In genomic region chr9:137315581-137316011, GRCh38 we compare ENCODE assay signal across 12 cellular contexts. TPM values are rescaled to one million over a fixed set of nuclear protein-coding genes. Genes with fewer than 3 reads are reported as not detected.
A peak's percentile ranks its signal among the peaks of the same experiment; 100 is the strongest.
DNase-seq lines count a peak whose midpoint lies in the region; ATAC-seq and TF ChIP-seq lines count a peak whose summit lies in the region.
"Had no signal": no experiment of that assay in that cellular context is flagged by ENCODE, and none has a peak within 500 bp of the region (broad histone marks: within the 10 kb centered on the region; RNA-seq: fewer than 3 reads in every experiment).

No MANE protein-coding gene starts in this region.

- no peak overlapping the region for H3K18ac ChIP-seq in H9 (ENCODE audit: insufficient read length, low read depth, low read length)

- no peak overlapping the region for H3K23ac ChIP-seq in H9 (ENCODE audit: insufficient read length, low read depth, low read length)

- intact Hi-C loops in A673 (cut with micrococcal nuclease; ENCODE audit: unreplicated experiment), result no loop called here
- intact Hi-C loops in posterior vena cava (cut with DNase I), result no loop called here

- TF ChIP-seq CTCF in A673 (conservative IDR thresholded peaks at IDR 0.05; ENCODE audit: low read depth, low read length), result no peak
- no peak for TF ChIP-seq CTCF in H9 (conservative IDR thresholded peaks at IDR 0.05)

- CTCF ChIA-PET in A673 (lab: Charles Lee), result interaction anchor here (0.6 kb wide), 1 partner anchor 107 kb away, joined by 3 read pairs; the partner anchor contains the start of genes EXD3 and NOXA1

- no peak overlapping the region for H2BK15ac ChIP-seq in H9 (ENCODE audit: low read depth, low read length)

- peaks cover 3% of the 10 kb centered on the region; the same call in 1 of the 2 replicates for H3K27me3 Mint-ChIP-seq in H9 (ENCODE audit: low read depth)

- no peak overlapping the region for H2BK12ac ChIP-seq in H9 (ENCODE audit: insufficient read length, low read depth, low read length)

- no peak overlapping the region for H2AK5ac ChIP-seq in H9 (ENCODE audit: insufficient read length, low read length)

- peaks cover 8 to 13% of the 10 kb centered on the region in 2 experiments; a peak in 3 of 4 replicates for H3K4me1 Mint-ChIP-seq in H9

- no peak overlapping the region for H3K27ac Mint-ChIP-seq in H9
- H3K27ac Mint-ChIP-seq: T-cell had no signal

- H3K27ac ChIP-seq in A673 (ENCODE audit: low read depth, low read length, poor library complexity, severe bottlenecking) (no peak overlapping the region), H9 (ENCODE audit: insufficient read length, low read depth, low read length) (no peak overlapping the region)

- no peaks in the 10 kb centered on the region for H3K36me3 Mint-ChIP-seq in H9 (ENCODE audit: insufficient read depth in 1 of 3, low read depth in 3 of 3)
- H3K36me3 Mint-ChIP-seq: T-cell had no signal

- H3K36me3 ChIP-seq in A673 (ENCODE audit: insufficient read depth, low read length, poor library complexity, severe bottlenecking), result no peaks in the 10 kb centered on the region

- no peak overlapping the region for H4K5ac ChIP-seq in H9 (ENCODE audit: insufficient read length, low read depth, low read length)

- BruUV-seq in A673 (replicated peaks; lab: Mats Ljungman, UMichigan), result no TSS peak

- no peak overlapping the region for H3K9ac ChIP-seq in H9 (ENCODE audit: extremely low read depth, insufficient read length, low read length)

- no peak overlapping the region for H3K4me3 Mint-ChIP-seq in H9

- DNase-seq in A673 (ENCODE audit: low spot score) (no peak), H9 (peak; percentile 33), epidermal melanocyte (ENCODE audit: insufficient read length, low spot score) (peak; percentile 22), posterior vena cava (ENCODE audit: low spot score) (peak; percentile 61), medulla oblongata (ENCODE audit: extremely low spot score) (no peak), NCI-H146 treated with DMSO at 0.1 percent for 48 hours (lab: John Stamatoyannopoulos, UW; ENCODE audit: unreplicated experiment) (no peak)
- DNase-seq: activated CD4-positive, alpha-beta T cell treated with anti-CD3 and anti-CD28 coated beads for 48 hours; DMS79 treated with DMSO at 0.1 percent for 48 hours; effector memory CD4-positive, alpha-beta T cell had no signal

- no peak overlapping the region for H4K91ac ChIP-seq in H9 (ENCODE audit: insufficient read length, low read depth, low read length)

- no peaks in the 10 kb centered on the region for H3K9me3 ChIP-seq in A673 (ENCODE audit: low read depth, low read length, poor library complexity, severe bottlenecking)
- H3K9me3 ChIP-seq in H9 (ENCODE audit: control insufficient read depth, low read depth, low read length), result no peaks in the 10 kb centered on the region

- no peaks in the 10 kb centered on the region for H4K20me1 ChIP-seq in H9 (ENCODE audit: control insufficient read depth, insufficient read depth, insufficient read length)

- no peak overlapping the region for H2AFZ ChIP-seq in H9 (ENCODE audit: low read length)

- H3K4me1 ChIP-seq in A673 (ENCODE audit: insufficient read depth, low read length, poor library complexity, severe bottlenecking) (peaks cover 18% of the 10 kb centered on the region), H9 (ENCODE audit: insufficient read depth, low read length) (peaks cover 1% of the 10 kb centered on the region; the same call in 1 of the 2 replicates)

- no peaks in the 10 kb centered on the region for H3K79me1 ChIP-seq in H9 (ENCODE audit: insufficient read depth, low read depth, low read length, poor library complexity, severe bottlenecking)

- no peak for ATAC-seq in GM21717 (IDR thresholded peaks at IDR 0.05; ENCODE audit: unreplicated experiment)
- no peak for ATAC-seq in HG02852 (IDR thresholded peaks at IDR 0.05; ENCODE audit: unreplicated experiment)

- H3T11ph ChIP-seq in H9 (ENCODE audit: low read length), result no peak overlapping the region

- H3K4me3 ChIP-seq in A673 (ENCODE audit: low read depth, low read length, poor library complexity, severe bottlenecking), result peak overlapping the region; percentile 18

- H3K27me3 ChIP-seq in A673 (replicated peaks; ENCODE audit: insufficient read depth, low read depth, low read length, poor library complexity) (no peaks in the 10 kb centered on the region), H9 (ENCODE audit: insufficient read depth, low read length) (no peaks in the 10 kb centered on the region)

- H3K56ac ChIP-seq in H9 (ENCODE audit: insufficient read length, low read depth, low read length), result no peak overlapping the region

- H3K9me3 Mint-ChIP-seq in H9, result no peaks in the 10 kb centered on the region; a peak in 1 of 5 replicates
- H3K9me3 Mint-ChIP-seq: T-cell had no signal

- no peaks in the 10 kb centered on the region for H3K23me2 ChIP-seq in H9 (ENCODE audit: insufficient read length, low read depth, low read length, poor library complexity, severe bottlenecking)

- POLR2A ChIA-PET in A673 (lab: Charles Lee; ENCODE audit: low non-redundant PET), result no interaction called here

- no peaks in the 10 kb centered on the region for H3K79me2 ChIP-seq in H9 (ENCODE audit: insufficient read depth, low read length)

- no peak overlapping the region for H2BK20ac ChIP-seq in H9 (ENCODE audit: low read depth, low read length, poor library complexity, severe bottlenecking)

- H2BK5ac ChIP-seq in H9 (ENCODE audit: insufficient read length, low read length), result no peak overlapping the region

- no peak overlapping the region for H2BK120ac ChIP-seq in H9 (ENCODE audit: low read depth, low read length, poor library complexity, severe bottlenecking)

- no peak overlapping the region for H3K4me2 ChIP-seq in H9 (ENCODE audit: insufficient read depth, insufficient read length, low read length)

- H3K4ac ChIP-seq in H9 (ENCODE audit: low read depth, low read length), result no peak overlapping the region

- no peak overlapping the region for H4K8ac ChIP-seq in H9 (replicated peaks; ENCODE audit: insufficient read length, low read depth, low read length)

- WGBS in H9 (ENCODE audit: extremely low coverage, insufficient read length, low lambda C conversion rate), result no CpG with 5 or more reads among the region's 18 CpGs

- no peak overlapping the region for H3K14ac ChIP-seq in H9 (ENCODE audit: insufficient read depth, low read length)

RNA-seq across cellular contexts. Expression of gene NRARP, which starts 13.5 kb away (rescaled TPM):
- 7.4 and 8.9 TPM in 2 replicates for total RNA-seq in A673 (2021)
- 22.8 and 23.8 TPM in 2 replicates for total RNA-seq in H9 (2021)
- 1 to 10 TPM; 5.6 to 9.0 TPM for total RNA-seq in posterior vena cava

RNA-seq across cellular contexts. Expression of gene TOR4A, which starts 38.1 kb away (rescaled TPM):
- total RNA-seq in A673 (2021), result 0.82 and 1.4 TPM in 2 replicates
- total RNA-seq in H9 (2021), result 5.9 and 6.2 TPM in 2 replicates
- 1 to 10 TPM; 5.3 to 7.0 TPM for total RNA-seq in posterior vena cava

Comparison
In these comparisons a context has a peak if more than half of its experiments do, and no peak if none do; other contexts are left out.
1. DNase-seq: peak in H9 (single experiment), epidermal melanocyte (single experiment) and posterior vena cava (single experiment); none in A673 (single experiment), medulla oblongata (single experiment) and NCI-H146 treated with DMSO at 0.1 percent for 48 hours (single experiment).